Comparison of ENCODE assay signal across 1 cellular context in genomic region chr12:1668833-1669543, GRCh38.
TF ChIP-seq lines count a peak whose summit lies in the region.

No MANE protein-coding gene starts in this region.

TF ChIP-seq in HepG2, 621 proteins besides CTCF, POLR2A, EP300 and RAD21 (continued from another document and continues in another):
- TF ChIP-seq CSRNP2 (CRISPR knock-in tag; conservative IDR thresholded peaks at IDR 0.05; ENCODE audit: low read depth) = no peak
- no peak for TF ChIP-seq BHLHE40 (IDR thresholded peaks at IDR 0.05; ENCODE audit: low read length)
- TF ChIP-seq REPIN1 (CRISPR knock-in tag; IDR thresholded peaks at IDR 0.05; ENCODE audit: borderline replicate concordance, low read depth) = no peak
- peak; percentile 76; the same call in 1 of the 2 replicates for TF ChIP-seq IRF2 (CRISPR knock-in tag; IDR thresholded peaks at IDR 0.05)
- TF ChIP-seq ZNF552 (CRISPR knock-in tag; IDR thresholded peaks at IDR 0.05; ENCODE audit: borderline replicate concordance) = no peak
- TF ChIP-seq ZNF138 (CRISPR knock-in tag; IDR thresholded peaks at IDR 0.05; ENCODE audit: low read depth) = no peak
- no peak for TF ChIP-seq CERS6 (CRISPR knock-in tag; IDR thresholded peaks at IDR 0.05)
- TF ChIP-seq HNRNPL (IDR thresholded peaks at IDR 0.05; ENCODE audit: low read depth, low read length) = no peak
- TF ChIP-seq ZBTB10 (CRISPR knock-in tag; IDR thresholded peaks at IDR 0.05; ENCODE audit: borderline replicate concordance) = no peak
- TF ChIP-seq IRF1 (CRISPR knock-in tag; IDR thresholded peaks at IDR 0.05; ENCODE audit: low read depth) = no peak
- peak; percentile 77 for TF ChIP-seq ZNF501 (CRISPR knock-in tag; IDR thresholded peaks at IDR 0.05)
- peak; percentile 96 for TF ChIP-seq ETV5 (CRISPR knock-in tag; IDR thresholded peaks at IDR 0.05; ENCODE audit: borderline replicate concordance)
- no peak for TF ChIP-seq ZNF720 (CRISPR knock-in tag; IDR thresholded peaks at IDR 0.05)
- TF ChIP-seq PATZ1 (CRISPR knock-in tag; IDR thresholded peaks at IDR 0.05) = no peak
- TF ChIP-seq MAF1 (CRISPR knock-in tag; IDR thresholded peaks at IDR 0.05; ENCODE audit: borderline replicate concordance) = no peak
- no peak; the same call in 1 of the 2 replicates for TF ChIP-seq ZNF629 (CRISPR knock-in tag; conservative IDR thresholded peaks at IDR 0.05)
- TF ChIP-seq ATF6 (CRISPR knock-in tag; conservative IDR thresholded peaks at IDR 0.05) = no peak
- peak; percentile 46; the same call in 1 of the 2 replicates for TF ChIP-seq ZFX (CRISPR knock-in tag; IDR thresholded peaks at IDR 0.05; ENCODE audit: low read depth)
- no peak for TF ChIP-seq PREB (CRISPR knock-in tag; IDR thresholded peaks at IDR 0.05)
- peak; percentile 36; the same call in 1 of the 2 replicates for TF ChIP-seq POLR2G (IDR thresholded peaks at IDR 0.05; ENCODE audit: low read depth, low read length)
- TF ChIP-seq HMG20A (CRISPR knock-in tag; IDR thresholded peaks at IDR 0.05; ENCODE audit: borderline replicate concordance) = peak; percentile 81; the same call in 1 of the 2 replicates
- no peak for TF ChIP-seq ZNF776 (CRISPR knock-in tag; IDR thresholded peaks at IDR 0.05)
- no peak for TF ChIP-seq FLYWCH1 (CRISPR knock-in tag; IDR thresholded peaks at IDR 0.05)
- TF ChIP-seq ZNF343 (CRISPR knock-in tag; IDR thresholded peaks at IDR 0.05) = no peak
- no peak for TF ChIP-seq ZHX1 (CRISPR knock-in tag; IDR thresholded peaks at IDR 0.05; ENCODE audit: low read depth)
- TF ChIP-seq ZSCAN5A (CRISPR knock-in tag; IDR thresholded peaks at IDR 0.05; ENCODE audit: borderline replicate concordance) = no peak
- no peak for TF ChIP-seq SRSF4 (IDR thresholded peaks at IDR 0.05; ENCODE audit: low read depth, low read length, poor library complexity, severe bottlenecking)
- TF ChIP-seq ARID5B (CRISPR knock-in tag; IDR thresholded peaks at IDR 0.05) = peak; percentile 94
- TF ChIP-seq ZUFSP (CRISPR knock-in tag; IDR thresholded peaks at IDR 0.05; ENCODE audit: borderline replicate concordance) = no peak
- TF ChIP-seq ZNF251 (CRISPR knock-in tag; IDR thresholded peaks at IDR 0.05) = no peak
- TF ChIP-seq BATF2 (CRISPR knock-in tag; IDR thresholded peaks at IDR 0.05) = no peak
- no peak for TF ChIP-seq SETDB1 (CRISPR knock-in tag; IDR thresholded peaks at IDR 0.05; ENCODE audit: borderline replicate concordance)
- no peak for TF ChIP-seq ZBTB8A (CRISPR knock-in tag; IDR thresholded peaks at IDR 0.05; ENCODE audit: borderline replicate concordance, low read depth)
